ENCODE assay signal across 21 cellular contexts in the genomic region with DNA sequence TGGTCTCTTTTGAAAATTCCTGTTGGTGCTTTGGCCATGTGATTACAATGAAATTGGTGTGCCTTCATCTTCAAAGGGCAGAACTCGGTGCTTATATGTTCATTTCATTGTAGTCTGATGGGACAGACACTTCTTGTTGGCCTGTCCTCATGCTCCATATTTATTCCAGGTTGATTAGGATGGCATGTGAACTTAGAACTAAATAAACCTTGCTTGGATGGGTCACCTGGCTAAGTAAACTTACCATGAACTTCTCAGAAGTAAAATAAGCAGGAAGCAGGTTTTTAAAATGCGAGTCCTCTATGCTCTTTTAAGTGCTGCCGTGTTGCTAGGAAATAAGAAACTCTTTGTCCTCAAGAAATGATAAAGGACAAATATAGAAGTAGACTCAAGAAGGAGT. TPM values are rescaled to one million over a fixed set of nuclear protein-coding genes. Genes with fewer than 3 reads are reported as not detected.
A peak's percentile ranks its signal among the peaks of the same experiment; 100 is the strongest.
DNase-seq lines count a peak whose midpoint lies in the region; ATAC-seq and TF ChIP-seq lines count a peak whose summit lies in the region.
"Had no signal": no experiment of that assay in that cellular context is flagged by ENCODE, and none has a peak within 500 bp of the region (broad histone marks: within the 10 kb centered on the region; RNA-seq: fewer than 3 reads in every experiment).

No MANE protein-coding gene starts in this region.

- H3K4me3 ChIP-seq in liver (ENCODE audit: low read depth in 1 of 3, low read length in 3 of 3): no peak overlapping the region
- H3K4me3 ChIP-seq: BLaER1 had no signal

- CTCF ChIA-PET in WTC11 (lab: Charles Lee): no interaction called here

- H3K36me3 Mint-ChIP-seq in WTC11 (peaks cover 5% of the 10 kb centered on the region), nephron (ENCODE audit: low read depth) (no peaks in the 10 kb centered on the region), osteocyte (ENCODE audit: unreplicated experiment) (no peaks in the 10 kb centered on the region)
- no peaks in the 10 kb centered on the region for H3K36me3 Mint-ChIP-seq in activated T-helper 2 cell treated with anti-CD3 and anti-CD28 coated beads, Interferon-gamma antibody, Interleukin-2, Interleukin-4, amounts not matched to agents 10 μg/mL and 5 μg/mL and 100 μg/mL, durations not matched to agents 14 hours and 24 hours and 36 hours (ENCODE audit: low read depth)
- H3K36me3 Mint-ChIP-seq: CD14-positive monocyte; CD4-positive, CD25-positive, alpha-beta regulatory T cell had no signal

- H3K36me3 ChIP-seq in liver (ENCODE audit: control insufficient read depth in 4 of 4, insufficient read depth in 3 of 4, low read depth in 1 of 4, low read length in 3 of 4): no peaks in the 10 kb centered on the region
- H3K36me3 ChIP-seq: BE2C, BLaER1 had no signal

- no peak for TF ChIP-seq CTCF in WTC11 (IDR thresholded peaks at IDR 0.05)
- no peak for TF ChIP-seq CTCF in liver (IDR thresholded peaks at IDR 0.05; ENCODE audit: low read depth, low read length, missing input control)
- TF ChIP-seq CTCF in nephron (IDR thresholded peaks at IDR 0.05; ENCODE audit: unreplicated experiment in 3 of 3): no peak
- TF ChIP-seq CTCF in osteocyte (IDR thresholded peaks at IDR 0.05): no peak

- DNase-seq in WTC11 (ENCODE audit: low spot score) (no peak), left lobe of liver (ENCODE audit: low spot score) (no peak), osteocyte (ENCODE audit: extremely low spot score, unreplicated experiment) (no peak)
- no peak for DNase-seq in activated T-helper 2 cell treated with anti-CD3 and anti-CD28 coated beads, Interferon-gamma antibody, Interleukin-2, Interleukin-4, amounts not matched to agents 10 μg/mL and 5 μg/mL and 100 μg/mL, durations not matched to agents 14 hours and 24 hours and 36 hours (ENCODE audit: low spot score)
- DNase-seq: 8988T; ACHN; BE2C; C1 segment of cervical spinal cord; Caco-2; Calu3; CD4-positive, alpha-beta memory T cell; CD4-positive, CD25-positive, alpha-beta regulatory T cell; CD8-positive, alpha-beta memory T cell; DMS79 treated with DMSO at 0.1 percent for 48 hours; GF-D8 had no signal

- POLR2A ChIA-PET in WTC11 (lab: Charles Lee): no interaction called here

- H3K4me3 Mint-ChIP-seq in WTC11 (no peak overlapping the region), nephron (no peak overlapping the region), osteocyte (ENCODE audit: unreplicated experiment) (no peak overlapping the region)
- no peak overlapping the region for H3K4me3 Mint-ChIP-seq in activated T-helper 2 cell treated with anti-CD3 and anti-CD28 coated beads, Interferon-gamma antibody, Interleukin-2, Interleukin-4, amounts not matched to agents 10 μg/mL and 5 μg/mL and 100 μg/mL, durations not matched to agents 14 hours and 24 hours and 36 hours (ENCODE audit: low read depth)
- H3K4me3 Mint-ChIP-seq: CD14-positive monocyte; CD4-positive, alpha-beta memory T cell; CD4-positive, CD25-positive, alpha-beta regulatory T cell; CD8-positive, alpha-beta memory T cell had no signal

- no peaks in the 10 kb centered on the region for H3K9me3 ChIP-seq in liver (ENCODE audit: control insufficient read depth in 4 of 4, low read length in 3 of 4)
- H3K9me3 ChIP-seq: BE2C, BLaER1, Caco-2 had no signal

- H3K27ac Mint-ChIP-seq in WTC11 (peak overlapping the region; percentile 36; the same call in 1 of the 2 replicates), nephron (peak overlapping the region; percentile 28 to 31 (median 31)), osteocyte (ENCODE audit: unreplicated experiment) (no peak overlapping the region)
- H3K27ac Mint-ChIP-seq in activated T-helper 2 cell treated with anti-CD3 and anti-CD28 coated beads, Interferon-gamma antibody, Interleukin-2, Interleukin-4, amounts not matched to agents 10 μg/mL and 5 μg/mL and 100 μg/mL, durations not matched to agents 14 hours and 24 hours and 36 hours: no peak overlapping the region
- H3K27ac Mint-ChIP-seq: CD4-positive, alpha-beta memory T cell; CD8-positive, alpha-beta memory T cell had no signal

- intact Hi-C loops in activated T-helper 2 cell treated with anti-CD3 and anti-CD28 coated beads, Interferon-gamma antibody, Interleukin-2, Interleukin-4, amounts not matched to agents 10 μg/mL and 5 μg/mL and 100 μg/mL, durations not matched to agents 14 hours and 24 hours and 36 hours (cut with micrococcal nuclease): no loop called here

- no peak for TF ChIP-seq RAD21 in liver (IDR thresholded peaks at IDR 0.05)

- peak overlapping the region in 1 of 2 donors; percentile 5 for H3K27ac ChIP-seq in liver (ENCODE audit: low read depth in 1 of 2, low read length in 2 of 2)
- H3K27ac ChIP-seq: BLaER1 had no signal

- H3K4me1 ChIP-seq in liver (ENCODE audit: control insufficient read depth in 4 of 4, insufficient read depth in 4 of 4, low read length in 3 of 4): peaks cover 0 to 8% (median 5%) of the 10 kb centered on the region in 4 donors
- H3K4me1 ChIP-seq: BE2C, Caco-2 had no signal

- no peaks in the 10 kb centered on the region for H3K27me3 ChIP-seq in liver (ENCODE audit: control insufficient read depth in 4 of 4, insufficient read depth in 4 of 4, low read length in 3 of 4)
- H3K27me3 ChIP-seq: BE2C, BLaER1 had no signal

- H3K9me3 Mint-ChIP-seq in WTC11 (peaks cover 10% of the 10 kb centered on the region; the same call in 1 of the 2 replicates), nephron (no peaks in the 10 kb centered on the region), osteocyte (ENCODE audit: unreplicated experiment) (no peaks in the 10 kb centered on the region)
- no peaks in the 10 kb centered on the region for H3K9me3 Mint-ChIP-seq in activated T-helper 2 cell treated with anti-CD3 and anti-CD28 coated beads, Interferon-gamma antibody, Interleukin-2, Interleukin-4, amounts not matched to agents 10 μg/mL and 5 μg/mL and 100 μg/mL, durations not matched to agents 14 hours and 24 hours and 36 hours
- H3K9me3 Mint-ChIP-seq: CD4-positive, alpha-beta memory T cell; CD8-positive, alpha-beta memory T cell had no signal

- H3K27me3 Mint-ChIP-seq in WTC11 (ENCODE audit: low read depth): no peaks in the 10 kb centered on the region
- no peaks in the 10 kb centered on the region for H3K27me3 Mint-ChIP-seq in nephron (ENCODE audit: low read depth)
- no peaks in the 10 kb centered on the region for H3K27me3 Mint-ChIP-seq in osteocyte (ENCODE audit: unreplicated experiment)
- peaks cover 2% of the 10 kb centered on the region for H3K27me3 Mint-ChIP-seq in activated T-helper 2 cell treated with anti-CD3 and anti-CD28 coated beads, Interferon-gamma antibody, Interleukin-2, Interleukin-4, amounts not matched to agents 10 μg/mL and 5 μg/mL and 100 μg/mL, durations not matched to agents 14 hours and 24 hours and 36 hours (ENCODE audit: low read depth)
- H3K27me3 Mint-ChIP-seq: CD4-positive, CD25-positive, alpha-beta regulatory T cell had no signal

- H3K4me1 Mint-ChIP-seq in WTC11: peaks cover 44% of the 10 kb centered on the region
- H3K4me1 Mint-ChIP-seq in nephron: peaks cover 14% of the 10 kb centered on the region
- peaks cover 13% of the 10 kb centered on the region for H3K4me1 Mint-ChIP-seq in osteocyte (ENCODE audit: unreplicated experiment)
- no peaks in the 10 kb centered on the region for H3K4me1 Mint-ChIP-seq in activated T-helper 2 cell treated with anti-CD3 and anti-CD28 coated beads, Interferon-gamma antibody, Interleukin-2, Interleukin-4, amounts not matched to agents 10 μg/mL and 5 μg/mL and 100 μg/mL, durations not matched to agents 14 hours and 24 hours and 36 hours (ENCODE audit: low read depth)
- H3K4me1 Mint-ChIP-seq: CD4-positive, alpha-beta memory T cell; CD8-positive, alpha-beta memory T cell had no signal

- WGBS in liver: 38% methylated on average over 3 of the region's 3 CpGs

- ATAC-seq in WTC11 (no peak), left lobe of liver (peak; percentile 74), GM21717 (IDR thresholded peaks at IDR 0.05; ENCODE audit: unreplicated experiment) (no peak), GM19467 (IDR thresholded peaks at IDR 0.05; ENCODE audit: unreplicated experiment) (no peak)

- no peak overlapping the region for H3K9ac ChIP-seq in liver (ENCODE audit: low read depth in 1 of 2, low read length in 2 of 2)
- H3K9ac ChIP-seq: BLaER1 had no signal

TF ChIP-seq in WTC11, 78 proteins besides CTCF, POLR2A, EP300 and RAD21:
- TF ChIP-seq OVOL2 (CRISPR knock-in tag; IDR thresholded peaks at IDR 0.05; ENCODE audit: borderline replicate concordance): no peak
- TF ChIP-seq TCF7 (CRISPR knock-in tag; IDR thresholded peaks at IDR 0.05; ENCODE audit: low read depth): no peak
- no peak for TF ChIP-seq ATF3 (CRISPR knock-in tag; conservative IDR thresholded peaks at IDR 0.05)

TF ChIP-seq in liver, 16 proteins besides CTCF, POLR2A, EP300 and RAD21 (continues in another document):
- TF ChIP-seq MAX (IDR thresholded peaks at IDR 0.05): no peak
- TF ChIP-seq EGR1 (IDR thresholded peaks at IDR 0.05; ENCODE audit: low read depth in 2 of 2): no peak
- TF ChIP-seq ZBTB33 (IDR thresholded peaks at IDR 0.05): no peak
- no peak for TF ChIP-seq TAF1 (conservative IDR thresholded peaks at IDR 0.05)
- TF ChIP-seq FOXA2 (IDR thresholded peaks at IDR 0.05): no peak
- no peak for TF ChIP-seq SP1 (IDR thresholded peaks at IDR 0.05)

RNA-seq across cellular contexts. Expression of gene ZDHHC14, which starts 26.6 kb away (rescaled TPM):
- 6.6 to 11.6 TPM (median 10.7 TPM) in 3 replicates for total RNA-seq in WTC11 (2021)
- total RNA-seq in left lobe of liver: 13.7 TPM
- total RNA-seq in liver: 10 to 100 TPM; 11.0 to 11.7 TPM
- 1 to 10 TPM; 4.4 to 5.7 TPM for polyA plus RNA-seq in liver
- 8.3 and 9.1 TPM in 2 replicates for total RNA-seq in osteocyte
- 7.8 and 8.4 TPM in 2 replicates for total RNA-seq in activated T-helper 2 cell treated with anti-CD3 and anti-CD28 coated beads, Interferon-gamma antibody, Interleukin-2, Interleukin-4, amounts not matched to agents 10 μg/mL and 5 μg/mL and 100 μg/mL, durations not matched to agents 14 hours and 24 hours and 36 hours

Comparison
In these comparisons a context has a peak if more than half of its experiments do, and no peak if none do; other contexts are left out.
1. H3K27ac Mint-ChIP-seq: peak in WTC11 (single experiment) and nephron (3 of 3); none in osteocyte (single experiment) and activated T-helper 2 cell treated with anti-CD3 and anti-CD28 coated beads, Interferon-gamma antibody, Interleukin-2, Interleukin-4, amounts not matched to agents 10 μg/mL and 5 μg/mL and 100 μg/mL, durations not matched to agents 14 hours and 24 hours and 36 hours (single experiment).